Comparison of ENCODE assay signal across 8 cellular contexts in the genomic region with DNA sequence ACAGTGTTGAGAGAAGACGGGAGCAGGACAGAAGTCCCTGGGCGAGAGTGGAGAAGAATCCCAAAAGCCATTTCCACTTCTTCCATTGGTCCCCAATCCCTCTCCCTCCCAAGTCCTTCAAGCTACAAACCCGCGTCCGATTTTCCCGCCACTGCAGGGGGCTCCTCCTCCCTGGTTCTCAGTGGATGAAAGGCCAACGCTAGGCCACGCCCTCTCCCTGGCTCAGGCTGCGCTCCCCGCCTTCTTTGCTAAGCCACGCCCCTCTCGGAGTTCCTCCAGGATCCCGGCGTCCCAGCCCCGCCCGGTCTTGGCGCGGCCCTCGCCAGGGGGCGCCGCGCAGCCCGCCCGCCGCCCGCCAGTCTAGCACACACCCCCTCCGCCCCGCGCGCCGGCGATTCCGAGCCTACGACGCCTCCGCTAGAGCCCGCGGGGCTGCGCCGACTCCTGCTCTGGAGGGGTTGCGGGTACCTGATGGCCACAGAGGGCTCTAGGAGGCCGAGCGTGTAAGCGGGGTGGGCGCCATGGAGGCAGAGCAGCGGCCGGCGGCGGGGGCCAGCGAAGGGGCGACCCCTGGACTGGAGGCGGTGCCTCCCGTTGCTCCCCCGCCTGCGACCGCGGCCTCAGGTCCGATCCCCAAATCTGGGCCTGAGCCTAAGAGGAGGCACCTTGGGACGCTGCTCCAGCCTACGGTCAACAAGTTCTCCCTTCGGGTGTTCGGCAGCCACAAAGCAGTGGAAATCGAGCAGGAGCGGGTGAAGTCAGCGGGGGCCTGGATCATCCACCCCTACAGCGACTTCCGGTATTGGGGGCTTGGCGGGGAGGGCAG.
DNase-seq lines count a peak whose midpoint lies in the region; ATAC-seq and TF ChIP-seq lines count a peak whose summit lies in the region.

A gene (plus strand): TSS at position 394 of the 826 bp plus-strand sequence. CDS start 128 bp downstream, at position 522.

- peak within 1 kb of the TSS; percentile 72 for H3K4me3 ChIP-seq in choroid plexus epithelial cell (ENCODE audit: low read depth, low read length)

- peak; percentile 57 for ATAC-seq in HG03442 (IDR thresholded peaks at IDR 0.05; ENCODE audit: unreplicated experiment)

- peak; percentile 88 to 94 for DNase-seq in AML-193 (lab: John Stamatoyannopoulos, UW)
- peak; percentile 98 for DNase-seq in GM19240 (ENCODE audit: insufficient read length, low spot score)
- peak; percentile 99 for DNase-seq in NCI-H510A treated with DMSO at 0.1 percent for 48 hours (lab: John Stamatoyannopoulos, UW)
- peak; percentile 96 to 98 for DNase-seq in activated CD4-positive, alpha-beta T cell treated with anti-CD3 and anti-CD28 coated beads for 24 hours (ENCODE audit: low read depth in 2 of 2)
- peak; percentile 97 for DNase-seq in choroid plexus epithelial cell (ENCODE audit: low read depth)
- DNase-seq in kidney tubule cell (ENCODE audit: low spot score): peak; percentile 96
- peak; percentile 80 to 89 for DNase-seq in stimulated activated CD4-positive, alpha-beta T cell treated with anti-CD3 and anti-CD28 coated beads, Interleukin-1b, Interleukin-23, amount 100 ng/mL, for 1 hour (ENCODE audit: low read depth in 2 of 2)

- TF ChIP-seq CTCF in choroid plexus epithelial cell (conservative IDR thresholded peaks at IDR 0.05; ENCODE audit: low read depth, low read length): peak; percentile 38

Comparison
In these comparisons a context has a peak if more than half of its experiments do, and no peak if none do; other contexts are left out.
1. Peak in every context shown above with its lines: DNase-seq, ATAC-seq and H3K4me3 ChIP-seq.